ENCODE assay signal across 13 cellular contexts in genomic region chr5:78927657-78928282, GRCh38. TPM values are rescaled to one million over a fixed set of nuclear protein-coding genes. Genes with fewer than 3 reads are reported as not detected.
DNase-seq lines count a peak whose midpoint lies in the region; ATAC-seq and TF ChIP-seq lines count a peak whose summit lies in the region.
"Had no signal": no experiment of that assay in that cellular context is flagged by ENCODE, and none has a peak within 500 bp of the region (broad histone marks: within the 10 kb centered on the region; RNA-seq: fewer than 3 reads in every experiment).

No MANE protein-coding gene starts in this region.

- no peaks in the 10 kb centered on the region for H3K27me3 Mint-ChIP-seq in activated naive CD4-positive, alpha-beta T cell treated with anti-CD3 and anti-CD28 coated beads for 36 hours (ENCODE audit: low read depth)
- H3K27me3 Mint-ChIP-seq: activated CD4-positive, alpha-beta T cell treated with anti-CD3 and anti-CD28 coated beads, Interleukin-2, amount 10 ng/mL, durations not matched to agents 24 days and 14 days; activated naive CD8-positive, alpha-beta T cell; memory B cell had no signal

- no peak overlapping the region for H3K4me2 ChIP-seq in mesendoderm (ENCODE audit: low read length)

- H3K56ac ChIP-seq in mesendoderm (ENCODE audit: low read length), result peak overlapping the region; percentile 83

- peaks cover 2% of the 10 kb centered on the region for H3K36me3 Mint-ChIP-seq in activated naive CD4-positive, alpha-beta T cell treated with anti-CD3 and anti-CD28 coated beads for 36 hours (ENCODE audit: low read depth)

- no peaks in the 10 kb centered on the region for H3K79me1 ChIP-seq in mesendoderm (ENCODE audit: low read length)

- H3K9me3 Mint-ChIP-seq in activated naive CD4-positive, alpha-beta T cell treated with anti-CD3 and anti-CD28 coated beads for 36 hours, result no peaks in the 10 kb centered on the region
- H3K9me3 Mint-ChIP-seq: activated CD4-positive, alpha-beta T cell treated with anti-CD3 and anti-CD28 coated beads, Interleukin-2, amount 10 ng/mL, durations not matched to agents 24 days and 14 days had no signal

- H3K27ac ChIP-seq in mesendoderm (ENCODE audit: low read depth, low read length), result peak overlapping the region; percentile 39
- H3K27ac ChIP-seq: esophagus muscularis mucosa, skin epidermis had no signal

- no CpG with 5 or more reads among the region's 3 CpGs for WGBS in mesendoderm (ENCODE audit: extremely low coverage, insufficient coverage, low lambda C conversion rate)

- DNase-seq in COLO829 (ENCODE audit: low spot score) (peak; percentile 4), MG63 (peak; percentile 78), cardiac fibroblast (ENCODE audit: low read depth in 2 of 2) (peak; percentile 59 to 79), mesendoderm (peak; percentile 100)
- DNase-seq in activated naive CD4-positive, alpha-beta T cell treated with anti-CD3 and anti-CD28 coated beads, Interleukin-2, amount 50 U/mL, for 16 hours, result no peak
- no peak for DNase-seq in activated naive CD4-positive, alpha-beta T cell treated with anti-CD3 and anti-CD28 coated beads for 36 hours
- DNase-seq: activated CD4-positive, alpha-beta T cell treated with anti-CD3 and anti-CD28 coated beads, Interleukin-2, amount 10 ng/mL, durations not matched to agents 24 days and 14 days had no signal

- H2BK15ac ChIP-seq in mesendoderm (replicated peaks; ENCODE audit: low read depth), result no peak overlapping the region

- H2AK5ac ChIP-seq in mesendoderm (ENCODE audit: low read length), result peak overlapping the region; percentile 0

- no peaks in the 10 kb centered on the region for H3K36me3 ChIP-seq in MG63
- no peaks in the 10 kb centered on the region for H3K36me3 ChIP-seq in mesendoderm (ENCODE audit: control insufficient read depth, insufficient read depth, low read length)

- H3K4me1 Mint-ChIP-seq in activated naive CD4-positive, alpha-beta T cell treated with anti-CD3 and anti-CD28 coated beads for 36 hours (ENCODE audit: low read depth), result no peaks in the 10 kb centered on the region
- H3K4me1 Mint-ChIP-seq: activated CD4-positive, alpha-beta T cell treated with anti-CD3 and anti-CD28 coated beads, Interleukin-2, amount 10 ng/mL, durations not matched to agents 24 days and 14 days had no signal

- no peaks in the 10 kb centered on the region for H3K79me2 ChIP-seq in mesendoderm (ENCODE audit: control insufficient read depth, insufficient read depth, low read length)

- H3K9me3 ChIP-seq in MG63, result no peaks in the 10 kb centered on the region
- H3K9me3 ChIP-seq: esophagus muscularis mucosa had no signal

- H3K18ac ChIP-seq in mesendoderm (ENCODE audit: low read length), result peak overlapping the region; percentile 31

- peak overlapping the region; percentile 97 for H2BK5ac ChIP-seq in mesendoderm (ENCODE audit: low read length)

- H2BK120ac ChIP-seq in mesendoderm (ENCODE audit: low read depth, low read length), result peak overlapping the region; percentile 7

- TF ChIP-seq CTCF in cardiac fibroblast (IDR thresholded peaks at IDR 0.05; ENCODE audit: low read depth, low read length), result no peak

- no peak overlapping the region for H3K23ac ChIP-seq in mesendoderm (ENCODE audit: low read length)

- H3K4me3 Mint-ChIP-seq in activated naive CD4-positive, alpha-beta T cell treated with anti-CD3 and anti-CD28 coated beads for 36 hours, result no peak overlapping the region
- H3K4me3 Mint-ChIP-seq: activated CD4-positive, alpha-beta T cell treated with anti-CD3 and anti-CD28 coated beads, Interleukin-2, amount 10 ng/mL, durations not matched to agents 24 days and 14 days; activated naive CD8-positive, alpha-beta T cell; memory B cell had no signal

- H3K9ac ChIP-seq in mesendoderm (ENCODE audit: low read length), result peak overlapping the region; percentile 38

- no peaks in the 10 kb centered on the region for H3K27me3 ChIP-seq in MG63
- no peaks in the 10 kb centered on the region for H3K27me3 ChIP-seq in mesendoderm (ENCODE audit: insufficient read depth, low read length, poor library complexity)
- H3K27me3 ChIP-seq: esophagus muscularis mucosa had no signal

- CTCF ChIA-PET in activated naive CD4-positive, alpha-beta T cell treated with anti-CD3 and anti-CD28 coated beads for 36 hours (lab: Charles Lee), result interaction anchor here (0.7 kb wide), 1 partner anchor 720 kb away, joined by 7 read pairs; no protein-coding TSS in a partner anchor

- no peak overlapping the region for H3K4ac ChIP-seq in mesendoderm (ENCODE audit: low read depth, low read length)

- ATAC-seq in GM21381 (IDR thresholded peaks at IDR 0.05; ENCODE audit: unreplicated experiment), result no peak
- no peak for ATAC-seq in GM21515 (IDR thresholded peaks at IDR 0.05; ENCODE audit: unreplicated experiment)

- no peak overlapping the region for H3K27ac Mint-ChIP-seq in activated naive CD4-positive, alpha-beta T cell treated with anti-CD3 and anti-CD28 coated beads for 36 hours
- H3K27ac Mint-ChIP-seq: activated CD4-positive, alpha-beta T cell treated with anti-CD3 and anti-CD28 coated beads, Interleukin-2, amount 10 ng/mL, durations not matched to agents 24 days and 14 days; activated naive CD8-positive, alpha-beta T cell; memory B cell had no signal

- intact Hi-C loops in activated naive CD4-positive, alpha-beta T cell treated with anti-CD3 and anti-CD28 coated beads for 36 hours (cut with micrococcal nuclease), result no loop called here

- H4K8ac ChIP-seq in mesendoderm (ENCODE audit: low read depth, low read length), result no peak overlapping the region

- no peak overlapping the region for H4K5ac ChIP-seq in mesendoderm (ENCODE audit: low read length)

- no peak overlapping the region for H3K4me3 ChIP-seq in MG63
- H3K4me3 ChIP-seq in cardiac fibroblast (replicated peaks in 1 of 2; ENCODE audit: low read depth in 2 of 2, low read length in 2 of 2), result no peak overlapping the region
- no peak overlapping the region for H3K4me3 ChIP-seq in mesendoderm (ENCODE audit: low read length)
- H3K4me3 ChIP-seq: esophagus muscularis mucosa, skin epidermis had no signal

- H3K4me1 ChIP-seq in mesendoderm (ENCODE audit: control insufficient read depth, low read depth, low read length), result peaks cover 19% of the 10 kb centered on the region
- H3K4me1 ChIP-seq: esophagus muscularis mucosa had no signal

RNA-seq across cellular contexts. Expression of gene ARSB, which starts 57.3 kb away (rescaled TPM):
- 10.2 and 10.3 TPM in 2 replicates for total RNA-seq in MG63 (2014; rRNA removed; shearing (Covaris generic); ENCODE audit: low replicate concordance)
- 8.4 TPM for polyA plus RNA-seq in mesendoderm (2013, experiment 1 of 2)
- 8.1 TPM for polyA plus RNA-seq in mesendoderm (2013, experiment 2 of 2)
- total RNA-seq in activated naive CD4-positive, alpha-beta T cell treated with anti-CD3 and anti-CD28 coated beads for 36 hours, result 1 to 10 TPM; 7.0 to 7.1 TPM

Comparison
In these comparisons a context has a peak if more than half of its experiments do, and no peak if none do; other contexts are left out.
1. DNase-seq: peak in COLO829 (single experiment), MG63 (single experiment), cardiac fibroblast (2 of 2) and mesendoderm (single experiment); none in activated naive CD4-positive, alpha-beta T cell treated with anti-CD3 and anti-CD28 coated beads, Interleukin-2, amount 50 U/mL, for 16 hours (single experiment) and activated naive CD4-positive, alpha-beta T cell treated with anti-CD3 and anti-CD28 coated beads for 36 hours (single experiment).